In genomic region chr2:102144128-102144527, GRCh38 we compare ENCODE assay signal across 16 cellular contexts. TPM values are rescaled to one million over a fixed set of nuclear protein-coding genes. Genes with fewer than 3 reads are reported as not detected.
A peak's percentile ranks its signal among the peaks of the same experiment; 100 is the strongest.
DNase-seq lines count a peak whose midpoint lies in the region; ATAC-seq and TF ChIP-seq lines count a peak whose summit lies in the region.
"Had no signal": no experiment of that assay in that cellular context is flagged by ENCODE, and none has a peak within 500 bp of the region (broad histone marks: within the 10 kb centered on the region; RNA-seq: fewer than 3 reads in every experiment).

No MANE protein-coding gene starts in this region.

- H3K4me1 Mint-ChIP-seq in activated T-helper 1 cell treated with anti-CD3 and anti-CD28 coated beads, Interleukin-12 subunit alpha, Interleukin-12 subunit beta, Interleukin-2, Interleukin-4 antibody, amounts not matched to agents 30 ng/mL and 10 ng/mL and 1 ng/mL, durations not matched to agents 14 hours and 24 hours and 36 hours (ENCODE audit: low read depth) = peaks cover 19% of the 10 kb centered on the region

- peaks cover 94% of the 10 kb centered on the region for H3K79me2 ChIP-seq in GM23248 (ENCODE audit: insufficient read depth)

- 25 to 29% methylated on average over 4 of the region's 4 CpGs for WGBS in GM23248 (ENCODE audit: low coverage in 1 of 2, low lambda C conversion rate in 2 of 2, missing lambda C conversion rate in 2 of 2), 2 experiments

- H3K9ac ChIP-seq in GM23248 = peak overlapping the region; percentile 99

- peaks cover 35% of the 10 kb centered on the region for H3K27me3 Mint-ChIP-seq in activated T-helper 1 cell treated with anti-CD3 and anti-CD28 coated beads, Interleukin-12 subunit alpha, Interleukin-12 subunit beta, Interleukin-2, Interleukin-4 antibody, amounts not matched to agents 30 ng/mL and 10 ng/mL and 1 ng/mL, durations not matched to agents 14 hours and 24 hours and 36 hours (ENCODE audit: insufficient read depth)

- no peak for TF ChIP-seq CTCF in breast epithelium (IDR thresholded peaks at IDR 0.05)

- H3K9me2 ChIP-seq in GM23248 (ENCODE audit: insufficient read depth) = no peaks in the 10 kb centered on the region

- no peak overlapping the region for H3K4me3 Mint-ChIP-seq in activated T-helper 1 cell treated with anti-CD3 and anti-CD28 coated beads, Interleukin-12 subunit alpha, Interleukin-12 subunit beta, Interleukin-2, Interleukin-4 antibody, amounts not matched to agents 30 ng/mL and 10 ng/mL and 1 ng/mL, durations not matched to agents 14 hours and 24 hours and 36 hours
- H3K4me3 Mint-ChIP-seq: activated B cell treated with CpG ODN at 0.5 μM for 24 hours; CD8-positive, alpha-beta T cell had no signal

- H3K27ac ChIP-seq in GM23248 (peak overlapping the region; percentile 97), breast epithelium (peak overlapping the region; percentile 93 to 99)
- H3K27ac ChIP-seq: SJSA1 had no signal

- H3K36me3 ChIP-seq in GM23248 (ENCODE audit: low read depth) (peaks cover 29% of the 10 kb centered on the region), breast epithelium (no peaks in the 10 kb centered on the region)

- H2AFZ ChIP-seq in GM23248 = no peak overlapping the region

- no peak overlapping the region for H3K27ac Mint-ChIP-seq in activated T-helper 1 cell treated with anti-CD3 and anti-CD28 coated beads, Interleukin-12 subunit alpha, Interleukin-12 subunit beta, Interleukin-2, Interleukin-4 antibody, amounts not matched to agents 30 ng/mL and 10 ng/mL and 1 ng/mL, durations not matched to agents 14 hours and 24 hours and 36 hours
- H3K27ac Mint-ChIP-seq: activated B cell treated with CpG ODN at 0.5 μM for 24 hours; CD8-positive, alpha-beta T cell had no signal

- H3K27me3 ChIP-seq in GM23248 (replicated peaks; ENCODE audit: insufficient read depth) (no peaks in the 10 kb centered on the region), breast epithelium (no peaks in the 10 kb centered on the region)
- H3K27me3 ChIP-seq: SJSA1 had no signal

- H3F3A ChIP-seq in GM23248 (ENCODE audit: insufficient read depth) = peaks cover 65% of the 10 kb centered on the region

- peak overlapping the region; percentile 86 for H3K4me3 ChIP-seq in GM23248
- H3K4me3 ChIP-seq in breast epithelium = peak overlapping the region; percentile 71 to 94 (median 86)
- H3K4me3 ChIP-seq in skeletal muscle cell (ENCODE audit: low read depth, low read length) = peak overlapping the region; percentile 65
- H3K4me3 ChIP-seq: mucosa of descending colon, SJSA1 had no signal

- H3K9me3 ChIP-seq in GM23248 (ENCODE audit: low read depth) = no peaks in the 10 kb centered on the region
- peaks cover 0 to 39% of the 10 kb centered on the region in 2 donors for H3K9me3 ChIP-seq in breast epithelium

- no peak for ATAC-seq in GM19467 (IDR thresholded peaks at IDR 0.05; ENCODE audit: unreplicated experiment)
- ATAC-seq: CD8-positive, alpha-beta T cell had no signal

- H3K36me3 Mint-ChIP-seq in activated T-helper 1 cell treated with anti-CD3 and anti-CD28 coated beads, Interleukin-12 subunit alpha, Interleukin-12 subunit beta, Interleukin-2, Interleukin-4 antibody, amounts not matched to agents 30 ng/mL and 10 ng/mL and 1 ng/mL, durations not matched to agents 14 hours and 24 hours and 36 hours (ENCODE audit: low read depth) = peaks cover 25% of the 10 kb centered on the region
- H3K36me3 Mint-ChIP-seq: CD8-positive, alpha-beta T cell had no signal

- DNase-seq in GM23248 (peak; percentile 58), breast epithelium (ENCODE audit: low spot score in 2 of 2) (no peak), iris pigment epithelial cell (ENCODE audit: low read depth) (peak; percentile 63), skeletal muscle cell (ENCODE audit: low read depth) (no peak), NCI-H2171 (lab: John Stamatoyannopoulos, UW) (no peak), COR-L47 (lab: John Stamatoyannopoulos, UW) (no peak)
- no peak for DNase-seq in activated T-helper 1 cell treated with anti-CD3 and anti-CD28 coated beads, Interleukin-12 subunit alpha, Interleukin-12 subunit beta, Interleukin-2, Interleukin-4 antibody, amounts not matched to agents 30 ng/mL and 10 ng/mL and 1 ng/mL, durations not matched to agents 14 hours and 24 hours and 36 hours (ENCODE audit: low spot score)
- DNase-seq: activated B cell treated with CpG ODN at 0.5 μM for 24 hours; activated gamma-delta T cell; CD8-positive, alpha-beta T cell; NCI-H1092; NCI-H82; stimulated activated CD4-positive, alpha-beta T cell treated with anti-CD3 and anti-CD28 coated beads, Interleukin-12 subunit alpha, Interleukin-12 subunit beta, amount 100 ng/mL, for 4 hours had no signal

- no peaks in the 10 kb centered on the region for H4K20me1 ChIP-seq in GM23248 (ENCODE audit: insufficient read depth)

- TF ChIP-seq POLR2A in breast epithelium (IDR thresholded peaks at IDR 0.05) = no peak

- in situ Hi-C loops in GM23248 (cut with MboI) = loop anchor here (25.0 kb wide), 1 partner anchor 107 kb away; no protein-coding TSS in a partner anchor

- intact Hi-C loops in breast epithelium (cut with DNase I; ENCODE audit: low total_unique reads) = loop anchor here (10.0 kb wide), 1 partner anchor 79 kb away; no protein-coding TSS in a partner anchor
- intact Hi-C loops in activated T-helper 1 cell treated with anti-CD3 and anti-CD28 coated beads, Interleukin-12 subunit alpha, Interleukin-12 subunit beta, Interleukin-2, Interleukin-4 antibody, amounts not matched to agents 30 ng/mL and 10 ng/mL and 1 ng/mL, durations not matched to agents 14 hours and 24 hours and 36 hours (cut with micrococcal nuclease) = no loop called here

- H3K4me2 ChIP-seq in GM23248 (ENCODE audit: unreplicated experiment) = peak overlapping the region; percentile 81

- peaks cover 23% of the 10 kb centered on the region for H3K4me1 ChIP-seq in GM23248 (ENCODE audit: insufficient read depth)
- no peaks in the 10 kb centered on the region for H3K4me1 ChIP-seq in breast epithelium

- peaks cover 59% of the 10 kb centered on the region for H3K9me3 Mint-ChIP-seq in activated T-helper 1 cell treated with anti-CD3 and anti-CD28 coated beads, Interleukin-12 subunit alpha, Interleukin-12 subunit beta, Interleukin-2, Interleukin-4 antibody, amounts not matched to agents 30 ng/mL and 10 ng/mL and 1 ng/mL, durations not matched to agents 14 hours and 24 hours and 36 hours

RNA-seq across cellular contexts. Expression of gene IL1R1, which starts 1.6 kb away (rescaled TPM):
- total RNA-seq in GM23248 (2014; rRNA removed; shearing (Covaris generic)) = 87.9 and 93.5 TPM in 2 replicates
- 75.4 and 78.5 TPM in 2 replicates for polyA plus RNA-seq in GM23248 (2016; fragmentation: Nextera tagmentation; extraction: Ambion mirVana)
- 100 to 1,000 TPM; 127 to 206 (median 136) TPM for total RNA-seq in breast epithelium
- total RNA-seq in activated T-helper 1 cell treated with anti-CD3 and anti-CD28 coated beads, Interleukin-12 subunit alpha, Interleukin-12 subunit beta, Interleukin-2, Interleukin-4 antibody, amounts not matched to agents 30 ng/mL and 10 ng/mL and 1 ng/mL, durations not matched to agents 14 hours and 24 hours and 36 hours = 1.5 and 2.4 TPM in 2 replicates
- total RNA-seq: activated B cell treated with CpG ODN at 0.5 μM for 24 hours had no signal

RNA-seq across cellular contexts. Expression of gene IL1RL2, which starts 42.7 kb away (rescaled TPM):
- total RNA-seq in GM23248 (2014; rRNA removed; shearing (Covaris generic)) = 2.3 and 2.9 TPM in 2 replicates
- polyA plus RNA-seq in GM23248 (2016; fragmentation: Nextera tagmentation; extraction: Ambion mirVana) = 1.2 and 2.0 TPM in 2 replicates
- total RNA-seq in breast epithelium = 1 to 10 TPM; 1.9 to 5.9 (median 2.3) TPM
- 0.16 TPM in 1 of 2 replicates, not detected in the other for total RNA-seq in activated T-helper 1 cell treated with anti-CD3 and anti-CD28 coated beads, Interleukin-12 subunit alpha, Interleukin-12 subunit beta, Interleukin-2, Interleukin-4 antibody, amounts not matched to agents 30 ng/mL and 10 ng/mL and 1 ng/mL, durations not matched to agents 14 hours and 24 hours and 36 hours
- total RNA-seq: activated B cell treated with CpG ODN at 0.5 μM for 24 hours; CD8-positive, alpha-beta T cell; SJSA1 had no signal

Comparison
In these comparisons a context has a peak if more than half of its experiments do, and no peak if none do; other contexts are left out.
1. DNase-seq: peak in GM23248 (single experiment) and iris pigment epithelial cell (single experiment); none in breast epithelium (0 of 2), skeletal muscle cell (single experiment), NCI-H2171 (single experiment), COR-L47 (single experiment) and activated T-helper 1 cell treated with anti-CD3 and anti-CD28 coated beads, Interleukin-12 subunit alpha, Interleukin-12 subunit beta, Interleukin-2, Interleukin-4 antibody, amounts not matched to agents 30 ng/mL and 10 ng/mL and 1 ng/mL, durations not matched to agents 14 hours and 24 hours and 36 hours (single experiment).
2. RNA of gene IL1R1, which starts 1.6 kb away (total RNA-seq): 127 to 206 TPM in breast epithelium and 87.9 to 93.5 TPM in GM23248; 1.5 to 2.4 TPM in activated T-helper 1 cell treated with anti-CD3 and anti-CD28 coated beads, Interleukin-12 subunit alpha, Interleukin-12 subunit beta, Interleukin-2, Interleukin-4 antibody, amounts not matched to agents 30 ng/mL and 10 ng/mL and 1 ng/mL, durations not matched to agents 14 hours and 24 hours and 36 hours; every median in the first group is over 10 times any median in the second.
3. Peak in every context shown above with its lines, with median percentiles within 50 percentile points of each other: H3K4me3 ChIP-seq.